8 cellular contexts compared by ENCODE assay signal in genomic region chr17:17959520-17960361, GRCh38. TPM values are rescaled to one million over a fixed set of nuclear protein-coding genes. Genes with fewer than 3 reads are reported as not detected.
DNase-seq lines count a peak whose midpoint lies in the region; ATAC-seq and TF ChIP-seq lines count a peak whose summit lies in the region.

No MANE protein-coding gene starts in this region.

- H3K4me1 ChIP-seq in heart left ventricle: peaks cover 4 to 66% (median 52%) of the 10 kb centered on the region in 12 donors
- peaks cover 27 to 40% of the 10 kb centered on the region in 2 donors for H3K4me1 ChIP-seq in duodenal mucosa (ENCODE audit: control insufficient read depth in 1 of 2, insufficient read depth in 2 of 2, low read length in 2 of 2)

- no peaks in the 10 kb centered on the region for H3K27me3 ChIP-seq in heart left ventricle
- no peaks in the 10 kb centered on the region for H3K27me3 ChIP-seq in duodenal mucosa (ENCODE audit: control insufficient read depth in 1 of 2, insufficient read depth in 2 of 2, low read length in 2 of 2)

- H3K27ac ChIP-seq in heart left ventricle (peak overlapping the region in 11 of 12 donors; percentile 13 to 92 (median 70)), duodenal mucosa (ENCODE audit: low read depth, low read length) (peak overlapping the region; percentile 2)

- peak overlapping the region in 1 of 2 donors; percentile 43 for H3K9ac ChIP-seq in duodenal mucosa (ENCODE audit: low read depth in 1 of 2, low read length in 2 of 2)

- H3K4me3 ChIP-seq in heart left ventricle: peak overlapping the region in 8 of 12 donors; percentile 4 to 41 (median 26)
- H3K4me3 ChIP-seq in duodenal mucosa (ENCODE audit: low read depth in 1 of 2, low read length in 2 of 2): peak overlapping the region; percentile 33 to 44

- H3K9me3 ChIP-seq in heart left ventricle (no peaks in the 10 kb centered on the region), duodenal mucosa (ENCODE audit: control insufficient read depth in 1 of 2, low read length in 2 of 2) (no peaks in the 10 kb centered on the region)

- no peak for TF ChIP-seq CTCF in heart left ventricle (IDR thresholded peaks at IDR 0.05)

- peak overlapping the region; percentile 85 for H3K4me3 Mint-ChIP-seq in natural killer cell treated with Interleukin-12 subunit alpha and Interleukin-12 subunit beta and Interleukin-15 and Interleukin-18, amount 100 ng/mL, for 72 hours

- WGBS in heart left ventricle, 4 donors: 12 to 36% (median 20%) methylated on average over 7 of the region's 7 CpGs

- ATAC-seq in heart left ventricle (peak in 1 of 4 donors; percentile 41), left cardiac atrium (no peak)
- peak; percentile 57 to 68 for ATAC-seq in natural killer cell treated with Interleukin-12 subunit alpha and Interleukin-12 subunit beta and Interleukin-15 and Interleukin-18, amount 100 ng/mL, for 72 hours

- peaks cover 32 to 42% of the 10 kb centered on the region in 2 donors for H3K4me1 Mint-ChIP-seq in natural killer cell treated with Interleukin-12 subunit alpha and Interleukin-12 subunit beta and Interleukin-15 and Interleukin-18, amount 100 ng/mL, for 72 hours (ENCODE audit: low read depth in 2 of 2)

- H3K27me3 Mint-ChIP-seq in natural killer cell treated with Interleukin-12 subunit alpha and Interleukin-12 subunit beta and Interleukin-15 and Interleukin-18, amount 100 ng/mL, for 72 hours: no peaks in the 10 kb centered on the region

- TF ChIP-seq POLR2A in heart left ventricle (IDR thresholded peaks at IDR 0.05): no peak

- intact Hi-C loops in heart left ventricle (cut with DNase I) (loop anchor here in 2 of 10 donors (5.0 to 10.0 kb wide), 2 partner anchors 32 to 65 kb away; no protein-coding TSS in a partner anchor), left cardiac atrium (cut with DNase I) (no loop called here)

- H3K9me3 Mint-ChIP-seq in natural killer cell treated with Interleukin-12 subunit alpha and Interleukin-12 subunit beta and Interleukin-15 and Interleukin-18, amount 100 ng/mL, for 72 hours: no peaks in the 10 kb centered on the region

- peak overlapping the region; percentile 90 to 92 for H3K27ac Mint-ChIP-seq in natural killer cell treated with Interleukin-12 subunit alpha and Interleukin-12 subunit beta and Interleukin-15 and Interleukin-18, amount 100 ng/mL, for 72 hours

- H3K36me3 Mint-ChIP-seq in natural killer cell treated with Interleukin-12 subunit alpha and Interleukin-12 subunit beta and Interleukin-15 and Interleukin-18, amount 100 ng/mL, for 72 hours: no peaks in the 10 kb centered on the region

- peaks cover 0 to 13% (median 3%) of the 10 kb centered on the region in 9 donors for H3K36me3 ChIP-seq in heart left ventricle
- peaks cover 0 to 7% of the 10 kb centered on the region in 2 donors for H3K36me3 ChIP-seq in duodenal mucosa (ENCODE audit: control insufficient read depth in 1 of 2, insufficient read depth in 2 of 2, low read length in 2 of 2)

- DNase-seq in heart left ventricle (no peak), left cardiac atrium (no peak), NCI-H446 treated with DMSO at 0.1 percent for 48 hours (lab: John Stamatoyannopoulos, UW) (peak; percentile 2), NCI-H187 treated with DMSO at 0.1 percent for 48 hours (lab: John Stamatoyannopoulos, UW) (no peak), NCI-H2171 (lab: John Stamatoyannopoulos, UW) (no peak), A172 (ENCODE audit: low spot score) (no peak)
- DNase-seq in natural killer cell treated with Interleukin-12 subunit alpha and Interleukin-12 subunit beta and Interleukin-15 and Interleukin-18, amount 100 ng/mL, for 72 hours (ENCODE audit: low spot score): no peak

RNA-seq across cellular contexts. Expression of gene TOM1L2, which starts 12.5 kb away (rescaled TPM):
- total RNA-seq in heart left ventricle (100 to 1,000 TPM; 210 to 345 (median 247) TPM), left cardiac atrium (100 to 1,000 TPM; 179 to 183 TPM)
- 100 to 1,000 TPM; 122 to 129 TPM for polyA plus RNA-seq in heart left ventricle
- total RNA-seq in natural killer cell treated with Interleukin-12 subunit alpha and Interleukin-12 subunit beta and Interleukin-15 and Interleukin-18, amount 100 ng/mL, for 72 hours: 10 to 100 TPM; 15.5 to 17.8 TPM
- 40.7 and 50.0 TPM in 2 replicates for total RNA-seq in A172 (2014; rRNA removed; shearing (Covaris generic))

RNA-seq across cellular contexts. Expression of gene DRC3, which starts 12.9 kb away (rescaled TPM):
- total RNA-seq in heart left ventricle (1 to 10 TPM in 4 of 9 donors, under 1 TPM in 5; 0.42 to 3.7 (median 1.00) TPM), left cardiac atrium (1 to 10 TPM; 1.4 to 2.0 TPM)
- 1 to 10 TPM in 1 of 2 donors, under 1 TPM in 1; 0.57 to 1.2 TPM for polyA plus RNA-seq in heart left ventricle
- total RNA-seq in natural killer cell treated with Interleukin-12 subunit alpha and Interleukin-12 subunit beta and Interleukin-15 and Interleukin-18, amount 100 ng/mL, for 72 hours: under 1 TPM in 1 of 2 donors, not detected in 1; 0.47 TPM
- total RNA-seq in A172 (2014; rRNA removed; shearing (Covaris generic)): 1.1 and 1.7 TPM in 2 replicates

Comparison
In these comparisons a context has a peak if more than half of its experiments do, and no peak if none do; other contexts are left out.
1. ATAC-seq: peak in natural killer cell treated with Interleukin-12 subunit alpha and Interleukin-12 subunit beta and Interleukin-15 and Interleukin-18, amount 100 ng/mL, for 72 hours (2 of 2); none in left cardiac atrium (0 of 2).